ENCODE assay signal across 9 cellular contexts in genomic region chr3:128170866-128171516, GRCh38. TPM values are rescaled to one million over a fixed set of nuclear protein-coding genes. Genes with fewer than 3 reads are reported as not detected.
DNase-seq lines count a peak whose midpoint lies in the region; ATAC-seq, FAIRE-seq and TF ChIP-seq lines count a peak whose summit lies in the region.
"Had no signal": no experiment of that assay in that cellular context is flagged by ENCODE, and none has a peak within 500 bp of the region (broad histone marks: within the 10 kb centered on the region; RNA-seq: fewer than 3 reads in every experiment).

No MANE protein-coding gene starts in this region.

- BruUV-seq in endothelial cell of umbilical vein (replicated peaks; lab: Mats Ljungman, UMichigan) = no TSS peak

- CTCF ChIA-PET in endothelial cell of umbilical vein (lab: Charles Lee) = interaction anchor here (0.6 to 1.9 kb wide), 20 partner anchors 9 to 437 kb away, joined by 3 to 27 read pairs (median 4); partner anchors contain the start of gene GATA2

- dilution Hi-C loops in endothelial cell of umbilical vein (cut with MboI; ENCODE audit: extremely low pct_ligation_motif_present, low sequenced_read_pairs) = no loop called here

- H3K4me1 Mint-ChIP-seq in mesothelial cell of epicardium = peaks cover 60% of the 10 kb centered on the region

- no peak overlapping the region for H3K4me3 ChIP-seq in RWPE2 (ENCODE audit: severe bottlenecking)
- H3K4me3 ChIP-seq in endothelial cell of umbilical vein (replicated peaks in 1 of 3; ENCODE audit: insufficient read depth in 1 of 3, low read depth in 1 of 3, low read length in 3 of 3) = no peak overlapping the region

- H3K4me2 ChIP-seq in endothelial cell of umbilical vein (ENCODE audit: insufficient read depth, low read length) = no peak overlapping the region
- H3K4me2 ChIP-seq: KMS-11 had no signal

- TF ChIP-seq POLR2A in endothelial cell of umbilical vein (IDR thresholded peaks at IDR 0.05; ENCODE audit: low read depth, low read length) = no peak

- DNase-seq in DMS 273 (lab: John Stamatoyannopoulos, UW; ENCODE audit: unreplicated experiment) (peak; percentile 94), RWPE2 (ENCODE audit: low spot score) (no peak), endothelial cell of umbilical vein (ENCODE audit: low read depth, low spot score) (peak; percentile 78), mesothelial cell of epicardium (ENCODE audit: low spot score in 2 of 2, unreplicated experiment in 2 of 2) (peak; percentile 39 to 68)

- H3K27ac ChIP-seq in RWPE2 (ENCODE audit: poor library complexity, severe bottlenecking) (no peak overlapping the region), endothelial cell of umbilical vein (ENCODE audit: insufficient read depth, low read depth, low read length) (no peak overlapping the region)
- H3K27ac ChIP-seq: KMS-11 had no signal

- intact Hi-C loops in endothelial cell of umbilical vein (cut with micrococcal nuclease) = loop anchor here (1.0 to 5.0 kb wide), 6 partner anchors 151 to 437 kb away; no protein-coding TSS in a partner anchor

- H3K9me3 ChIP-seq in RWPE2 (ENCODE audit: severe bottlenecking) = no peaks in the 10 kb centered on the region
- no peaks in the 10 kb centered on the region for H3K9me3 ChIP-seq in endothelial cell of umbilical vein (replicated peaks; ENCODE audit: control insufficient read depth, insufficient read depth, low read length)

- ATAC-seq in RWPE2 (ENCODE audit: low read depth) = peak; percentile 93
- ATAC-seq in GM18868 (IDR thresholded peaks at IDR 0.05; ENCODE audit: unreplicated experiment) = no peak
- no peak for ATAC-seq in HG03175 (IDR thresholded peaks at IDR 0.05; ENCODE audit: unreplicated experiment)
- ATAC-seq in HG02852 (IDR thresholded peaks at IDR 0.05; ENCODE audit: unreplicated experiment) = no peak

- H3K27me3 ChIP-seq in RWPE2 (ENCODE audit: insufficient read depth, poor library complexity, severe bottlenecking) (no peaks in the 10 kb centered on the region), endothelial cell of umbilical vein (ENCODE audit: control insufficient read depth in 2 of 2, insufficient read depth in 2 of 2, low read length in 2 of 2) (no peaks in the 10 kb centered on the region)

- peak; percentile 94 for TF ChIP-seq CTCF in LNCAP (IDR thresholded peaks at IDR 0.05)
- TF ChIP-seq CTCF in RWPE2 (IDR thresholded peaks at IDR 0.05; ENCODE audit: poor library complexity, severe bottlenecking) = peak; percentile 84
- peak; percentile 73 to 83 for TF ChIP-seq CTCF in endothelial cell of umbilical vein (IDR thresholded peaks at IDR 0.05; ENCODE audit: extremely low read depth in 1 of 2, insufficient read depth in 1 of 2, low read depth in 1 of 2, low read length in 2 of 2)
- TF ChIP-seq CTCF in mesothelial cell of epicardium (IDR thresholded peaks at IDR 0.05; ENCODE audit: unreplicated experiment) = peak; percentile 46

- H3K79me2 ChIP-seq in endothelial cell of umbilical vein (ENCODE audit: control insufficient read depth, insufficient read depth, low read length) = no peaks in the 10 kb centered on the region

- no peaks in the 10 kb centered on the region for H4K20me1 ChIP-seq in endothelial cell of umbilical vein (replicated peaks; ENCODE audit: control insufficient read depth, extremely low read depth, insufficient read depth, low read length)

- no peak overlapping the region for H2AFZ ChIP-seq in endothelial cell of umbilical vein (ENCODE audit: low read depth, low read length)

- no peaks in the 10 kb centered on the region for H3K4me1 ChIP-seq in RWPE2 (ENCODE audit: insufficient read depth, poor library complexity, severe bottlenecking)
- H3K4me1 ChIP-seq in endothelial cell of umbilical vein (ENCODE audit: control insufficient read depth, extremely low read depth, insufficient read depth, low read length) = no peaks in the 10 kb centered on the region

- H3K9ac ChIP-seq in endothelial cell of umbilical vein (replicated peaks; ENCODE audit: extremely low read depth, insufficient read depth, low read length) = no peak overlapping the region
- H3K9ac ChIP-seq: KMS-11 had no signal

- H3K36me3 Mint-ChIP-seq in mesothelial cell of epicardium = no peaks in the 10 kb centered on the region

- no peaks in the 10 kb centered on the region for H3K27me3 Mint-ChIP-seq in mesothelial cell of epicardium (ENCODE audit: low read depth)

- POLR2A ChIA-PET in endothelial cell of umbilical vein (lab: Charles Lee) = no interaction called here

- no peaks in the 10 kb centered on the region for H3K36me3 ChIP-seq in RWPE2 (ENCODE audit: low read depth)
- H3K36me3 ChIP-seq in endothelial cell of umbilical vein (ENCODE audit: control insufficient read depth in 2 of 2, extremely low read depth in 1 of 2, insufficient read depth in 2 of 2, low read length in 2 of 2) = no peaks in the 10 kb centered on the region

- peak; percentile 78 for FAIRE-seq in endothelial cell of umbilical vein (lab: Jason Lieb, UNC)

- H3K9me1 ChIP-seq in endothelial cell of umbilical vein (replicated peaks; ENCODE audit: control insufficient read depth, extremely low read depth, insufficient read depth, low read length) = no peaks in the 10 kb centered on the region

- no peak overlapping the region for H3K4me3 Mint-ChIP-seq in mesothelial cell of epicardium

- no peaks in the 10 kb centered on the region for H3K9me3 Mint-ChIP-seq in mesothelial cell of epicardium

- peak overlapping the region; percentile 78 for H3K27ac Mint-ChIP-seq in mesothelial cell of epicardium

TF ChIP-seq in endothelial cell of umbilical vein, 7 proteins besides CTCF, POLR2A, EP300 and RAD21:
- no peak for TF ChIP-seq JUN (IDR thresholded peaks at IDR 0.05; ENCODE audit: borderline replicate concordance, insufficient read depth, insufficient read length, low read depth)

RNA-seq across cellular contexts. Expression of gene EEFSEC, which starts 17.7 kb away (rescaled TPM):
- 12.0 and 13.1 TPM in 2 replicates for total RNA-seq in endothelial cell of umbilical vein
- 14.5 and 18.7 TPM in 2 replicates for polyA plus RNA-seq in endothelial cell of umbilical vein
- polyA plus RNA-seq in endothelial cell of umbilical vein (2011; cell fraction: cytosol; rRNA removed) = 11.5 and 12.5 TPM in 2 replicates
- 9.9 and 10.4 TPM in 2 replicates for polyA plus RNA-seq in endothelial cell of umbilical vein (2011; cell fraction: nucleus; rRNA removed)
- 5.9 and 10.5 TPM in 2 replicates for polyA plus RNA-seq in endothelial cell of umbilical vein (2012)
- 8.9 and 11.8 TPM in 2 replicates for polyA minus RNA-seq in endothelial cell of umbilical vein
- polyA minus RNA-seq in endothelial cell of umbilical vein (2011; cell fraction: cytosol; rRNA and poly(A)+ RNA removed) = 17.4 TPM
- polyA minus RNA-seq in endothelial cell of umbilical vein (2011; cell fraction: nucleus; rRNA and poly(A)+ RNA removed) = 10.9 and 12.7 TPM in 2 replicates
- 17.2 to 19.4 TPM (median 18.6 TPM) in 3 replicates for total RNA-seq in mesothelial cell of epicardium

RNA-seq across cellular contexts. Expression of gene RUVBL1, which starts 47.4 kb away (rescaled TPM):
- total RNA-seq in endothelial cell of umbilical vein (57.0 and 58.5 TPM in 2 replicates), mesothelial cell of epicardium (37.8 to 40.6 TPM (median 38.6 TPM) in 3 replicates)
- 42.9 and 52.5 TPM in 2 replicates for polyA plus RNA-seq in endothelial cell of umbilical vein
- 72.7 and 90.5 TPM in 2 replicates for polyA plus RNA-seq in endothelial cell of umbilical vein (2011; cell fraction: cytosol; rRNA removed)
- polyA plus RNA-seq in endothelial cell of umbilical vein (2011; cell fraction: nucleus; rRNA removed) = 45.8 and 50.0 TPM in 2 replicates
- 60.0 and 79.1 TPM in 2 replicates for polyA plus RNA-seq in endothelial cell of umbilical vein (2012)
- 37.5 and 48.3 TPM in 2 replicates for polyA minus RNA-seq in endothelial cell of umbilical vein
- 60.8 TPM for polyA minus RNA-seq in endothelial cell of umbilical vein (2011; cell fraction: cytosol; rRNA and poly(A)+ RNA removed)
- 17.9 and 20.0 TPM in 2 replicates for polyA minus RNA-seq in endothelial cell of umbilical vein (2011; cell fraction: nucleus; rRNA and poly(A)+ RNA removed)
